Comparison of ENCODE assay signal across 12 cellular contexts in the genomic region with DNA sequence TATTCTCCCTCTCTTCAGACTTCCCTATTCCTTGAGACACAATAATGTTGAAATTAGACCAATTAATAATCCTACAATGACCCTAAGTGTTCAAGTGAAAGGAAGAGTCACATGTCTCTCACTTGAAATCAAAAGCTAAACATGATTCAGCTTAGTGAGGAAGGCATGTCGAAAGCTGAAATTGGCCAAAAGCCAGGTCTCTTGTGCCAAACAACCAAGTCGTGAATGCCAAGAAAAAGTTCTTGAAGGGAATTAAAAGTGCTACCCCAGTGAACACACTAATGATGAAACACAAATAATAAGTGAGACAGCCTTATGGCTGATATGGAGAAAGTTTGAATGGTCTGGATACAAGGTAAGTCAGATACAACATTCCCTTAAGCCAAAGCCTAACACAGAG.
A peak's percentile ranks its signal among the peaks of the same experiment; 100 is the strongest.
DNase-seq lines count a peak whose midpoint lies in the region; ATAC-seq, FAIRE-seq and TF ChIP-seq lines count a peak whose summit lies in the region.
"Had no signal": no experiment of that assay in that cellular context is flagged by ENCODE, and none has a peak within 500 bp of the region (broad histone marks: within the 10 kb centered on the region; RNA-seq: fewer than 3 reads in every experiment).

No MANE protein-coding gene starts in this region.

- H3K27me3 ChIP-seq in right cardiac atrium (ENCODE audit: control insufficient read depth, insufficient read depth): no peaks in the 10 kb centered on the region
- H3K27me3 ChIP-seq in thoracic aorta (replicated peaks; ENCODE audit: insufficient read depth): no peaks in the 10 kb centered on the region

- H3K27ac Mint-ChIP-seq in natural killer cell: no peak overlapping the region
- H3K27ac Mint-ChIP-seq: stimulated activated effector memory CD8-positive, alpha-beta T cell treated with anti-CD3 and anti-CD28 coated beads, Interleukin-12 subunit alpha, Interleukin-12 subunit beta, amount 100 ng/mL, for 72 hours; T-helper 2 cell treated with Interferon-gamma antibody and Interleukin-4, amounts not matched to agents 5 μg/mL and 100 μg/mL, for 36 hours had no signal

- TF ChIP-seq CTCF in cardiac fibroblast (IDR thresholded peaks at IDR 0.05; ENCODE audit: low read depth, low read length): no peak
- no peak for TF ChIP-seq CTCF in thoracic aorta (IDR thresholded peaks at IDR 0.05)
- no peak for TF ChIP-seq CTCF in D721Med (IDR thresholded peaks at IDR 0.05; ENCODE audit: insufficient read depth, missing control alignments)
- no peak for TF ChIP-seq CTCF in natural killer cell (IDR thresholded peaks at IDR 0.05)

- no peak overlapping the region for H3K4me3 Mint-ChIP-seq in natural killer cell
- H3K4me3 Mint-ChIP-seq: stimulated activated effector memory CD8-positive, alpha-beta T cell treated with anti-CD3 and anti-CD28 coated beads, Interleukin-12 subunit alpha, Interleukin-12 subunit beta, amount 100 ng/mL, for 72 hours; T-helper 2 cell treated with Interferon-gamma antibody and Interleukin-4, amounts not matched to agents 5 μg/mL and 100 μg/mL, for 36 hours had no signal

- no peaks in the 10 kb centered on the region for H3K27me3 Mint-ChIP-seq in natural killer cell (ENCODE audit: low read depth in 2 of 2)

- ATAC-seq in right cardiac atrium (peak; percentile 56 to 67), thoracic aorta (ENCODE audit: insufficient number of reproducible peaks, low FRiP score, low read depth) (peak; percentile 23), natural killer cell (no peak)
- ATAC-seq: stimulated activated effector memory CD8-positive, alpha-beta T cell treated with anti-CD3 and anti-CD28 coated beads, Interleukin-12 subunit alpha, Interleukin-12 subunit beta, amount 100 ng/mL, for 72 hours had no signal

- H3K9me3 ChIP-seq in right cardiac atrium (ENCODE audit: control insufficient read depth, low read length) (no peaks in the 10 kb centered on the region), thoracic aorta (no peaks in the 10 kb centered on the region)

- no peaks in the 10 kb centered on the region for H3K4me1 ChIP-seq in right cardiac atrium (ENCODE audit: control insufficient read depth, insufficient read depth, low read length)
- H3K4me1 ChIP-seq in thoracic aorta (ENCODE audit: control insufficient read depth in 1 of 2, low read depth in 2 of 2): peaks cover 16 to 23% of the 10 kb centered on the region in 2 donors

- H3K27ac ChIP-seq in right cardiac atrium (ENCODE audit: low read length): no peak overlapping the region
- peak overlapping the region in 1 of 2 donors; percentile 31 for H3K27ac ChIP-seq in thoracic aorta

- WGBS in right cardiac atrium: 4% methylated on average over 2 of the region's 2 CpGs

- intact Hi-C loops in right cardiac atrium (cut with DNase I): no loop called here
- intact Hi-C loops in natural killer cell (cut with micrococcal nuclease): no loop called here

- peaks cover 10% of the 10 kb centered on the region for H3K36me3 ChIP-seq in thoracic aorta

- H3K4me3 ChIP-seq in cardiac fibroblast (replicated peaks in 1 of 2; ENCODE audit: low read depth in 2 of 2, low read length in 2 of 2): no peak overlapping the region
- no peak overlapping the region for H3K4me3 ChIP-seq in right cardiac atrium (ENCODE audit: low read length)
- no peak overlapping the region for H3K4me3 ChIP-seq in thoracic aorta

- H3K9me3 Mint-ChIP-seq in natural killer cell: no peaks in the 10 kb centered on the region
- H3K9me3 Mint-ChIP-seq: stimulated activated effector memory CD8-positive, alpha-beta T cell treated with anti-CD3 and anti-CD28 coated beads, Interleukin-12 subunit alpha, Interleukin-12 subunit beta, amount 100 ng/mL, for 72 hours; T-helper 2 cell treated with Interferon-gamma antibody and Interleukin-4, amounts not matched to agents 5 μg/mL and 100 μg/mL, for 36 hours had no signal

- DNase-seq in NCI-H226: peak; percentile 22
- DNase-seq in cardiac fibroblast (ENCODE audit: low read depth in 2 of 2): peak; percentile 95 to 98
- peak in 1 of 3 donors; percentile 72 for DNase-seq in right cardiac atrium
- DNase-seq in thoracic aorta (ENCODE audit: low spot score): peak; percentile 47
- DNase-seq in D721Med (ENCODE audit: insufficient read length, low spot score): no peak
- no peak for DNase-seq in natural killer cell
- no peak for DNase-seq in SIG-M5 treated with dmso at 0.1 percent for 504 hours (lab: John Stamatoyannopoulos, UW; ENCODE audit: unreplicated experiment)
- DNase-seq: DND-41; KBM-7; stimulated activated CD4-positive, alpha-beta T cell treated with anti-CD3 and anti-CD28 coated beads, Interleukin-12 subunit alpha, Interleukin-12 subunit beta, amount 100 ng/mL, for 4 hours had no signal

- H3K36me3 Mint-ChIP-seq in natural killer cell: no peaks in the 10 kb centered on the region
- H3K36me3 Mint-ChIP-seq: stimulated activated effector memory CD8-positive, alpha-beta T cell treated with anti-CD3 and anti-CD28 coated beads, Interleukin-12 subunit alpha, Interleukin-12 subunit beta, amount 100 ng/mL, for 72 hours had no signal

- FAIRE-seq in D721Med (lab: Jason Lieb, UNC): no peak

- H3K4me1 Mint-ChIP-seq in natural killer cell: no peaks in the 10 kb centered on the region
- H3K4me1 Mint-ChIP-seq: stimulated activated effector memory CD8-positive, alpha-beta T cell treated with anti-CD3 and anti-CD28 coated beads, Interleukin-12 subunit alpha, Interleukin-12 subunit beta, amount 100 ng/mL, for 72 hours had no signal

Comparison
In these comparisons a context has a peak if more than half of its experiments do, and no peak if none do; other contexts are left out.
1. DNase-seq: peak in NCI-H226 (single experiment), cardiac fibroblast (2 of 2) and thoracic aorta (single experiment); none in D721Med (single experiment), natural killer cell (single experiment) and SIG-M5 treated with dmso at 0.1 percent for 504 hours (single experiment).
2. ATAC-seq: peak in right cardiac atrium (2 of 2) and thoracic aorta (single experiment); none in natural killer cell (0 of 3).